ENCODE assay signal across 32 cellular contexts in the genomic region with DNA sequence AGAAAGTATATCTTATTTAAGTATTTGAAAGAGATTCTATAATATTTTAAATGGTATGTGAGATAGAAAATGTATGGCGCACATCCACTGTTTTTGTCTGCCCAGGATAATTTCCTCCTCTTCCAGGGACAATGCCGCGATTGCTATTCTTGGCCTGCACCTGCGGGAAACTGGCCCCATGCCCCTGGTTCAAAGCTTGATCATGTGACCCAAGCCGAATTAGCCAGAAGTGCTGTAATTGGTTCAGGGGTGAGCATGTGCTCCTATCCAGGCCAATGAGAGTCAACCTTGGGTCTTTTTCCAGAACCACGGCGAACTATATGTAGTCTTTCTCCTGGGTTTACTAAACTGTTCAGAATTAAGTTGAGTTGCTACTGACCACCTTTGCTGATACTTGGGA. TPM values are rescaled to one million over a fixed set of nuclear protein-coding genes. Genes with fewer than 3 reads are reported as not detected.
"Had no signal": no experiment of that assay in that cellular context is flagged by ENCODE, and none has a peak within 500 bp of the region (broad histone marks: within the 10 kb centered on the region; RNA-seq: fewer than 3 reads in every experiment).

No MANE protein-coding gene starts in this region.

- H3K27ac ChIP-seq: esophagus squamous epithelium, heart right ventricle, left lung, neutrophil, pancreas, right lobe of liver, thyroid gland, vagina had no signal

- FAIRE-seq: endometrium, islet of Langerhans, pancreas, small intestine had no signal

- H3K36me3 ChIP-seq: esophagus squamous epithelium, heart right ventricle, left lung, neutrophil, pancreas, right lobe of liver, suprapubic skin, thyroid gland, vagina had no signal

- H3K4me1 ChIP-seq: esophagus squamous epithelium, heart right ventricle, left lung, pancreas, right lobe of liver, suprapubic skin, thyroid gland, vagina had no signal

- H3K27me3 ChIP-seq: pancreas, right lobe of liver, suprapubic skin, thyroid gland, vagina had no signal

- H3K27me3 Mint-ChIP-seq: progenitor cell of endocrine pancreas; stimulated activated naive CD8-positive, alpha-beta T cell treated with anti-CD3 and anti-CD28 coated beads, Interleukin-15, amount 100 ng/mL, for 72 hours had no signal

- H3K9me3 Mint-ChIP-seq: effector memory CD8-positive, alpha-beta T cell; naive B cell; natural killer cell treated with Interleukin-12 subunit alpha and Interleukin-12 subunit beta and Interleukin-15 and Interleukin-18, amount 100 ng/mL, for 72 hours; neural crest cell; stimulated activated naive CD8-positive, alpha-beta T cell treated with anti-CD3 and anti-CD28 coated beads, Interleukin-15, amount 100 ng/mL, for 72 hours had no signal

- H3K4me1 Mint-ChIP-seq: naive B cell; neural crest cell; stimulated activated naive CD8-positive, alpha-beta T cell treated with anti-CD3 and anti-CD28 coated beads, Interleukin-15, amount 100 ng/mL, for 72 hours had no signal

- H3K4me3 ChIP-seq: esophagus squamous epithelium, heart right ventricle, left lung, mucosa of descending colon, pancreas, right lobe of liver, suprapubic skin, thyroid gland, vagina had no signal

- H3K4me3 Mint-ChIP-seq: effector memory CD8-positive, alpha-beta T cell; mesothelial cell of epicardium; naive B cell; natural killer cell treated with Interleukin-12 subunit alpha and Interleukin-12 subunit beta and Interleukin-15 and Interleukin-18, amount 100 ng/mL, for 72 hours; neural crest cell; stimulated activated naive CD8-positive, alpha-beta T cell treated with anti-CD3 and anti-CD28 coated beads, Interleukin-15, amount 100 ng/mL, for 72 hours had no signal

- H3K9me3 ChIP-seq: esophagus squamous epithelium, heart right ventricle, left lung, mucosa of descending colon, neutrophil, pancreas, right lobe of liver, suprapubic skin, thyroid gland, vagina had no signal

- H3K36me3 Mint-ChIP-seq: mesothelial cell of epicardium; naive B cell; natural killer cell treated with Interleukin-12 subunit alpha and Interleukin-12 subunit beta and Interleukin-15 and Interleukin-18, amount 100 ng/mL, for 72 hours had no signal

- H3K27ac Mint-ChIP-seq: effector memory CD8-positive, alpha-beta T cell; mesothelial cell of epicardium; natural killer cell treated with Interleukin-12 subunit alpha and Interleukin-12 subunit beta and Interleukin-15 and Interleukin-18, amount 100 ng/mL, for 72 hours; progenitor cell of endocrine pancreas; stimulated activated naive CD8-positive, alpha-beta T cell treated with anti-CD3 and anti-CD28 coated beads, Interleukin-15, amount 100 ng/mL, for 72 hours had no signal

- DNase-seq: dermis blood vessel endothelial cell; effector memory CD8-positive, alpha-beta T cell; erythroblast; esophagus squamous epithelium; foreskin melanocyte; glutamatergic neuron; heart right ventricle; hippocampal formation; left cardiac atrium; left lung; mesenchymal stem cell; mucosa of descending colon; naive B cell; pancreas; right lobe of liver; small intestine; stimulated activated CD4-positive, alpha-beta T cell treated with anti-CD3 and anti-CD28 coated beads, Interleukin-15, amount 100 ng/mL, for 24 hours; stimulated activated CD4-positive, alpha-beta T cell treated with anti-CD3 and anti-CD28 coated beads, Interleukin-4, amount 100 ng/mL, for 1 hour; stimulated activated CD8-positive, alpha-beta memory T cell treated with anti-CD3 and anti-CD28 coated beads, Interleukin-4, amount 100 ng/mL, for 48 hours; stimulated activated naive CD4-positive, alpha-beta T cell; stimulated activated naive CD8-positive, alpha-beta T cell treated with anti-CD3 and anti-CD28 coated beads, Interleukin-15, amount 100 ng/mL, for 72 hours; thyroid gland; trophoblast cell had no signal

- ATAC-seq: effector memory CD8-positive, alpha-beta T cell; heart right ventricle; left cardiac atrium; left lung; mucosa of descending colon; natural killer cell treated with Interleukin-12 subunit alpha and Interleukin-12 subunit beta and Interleukin-15 and Interleukin-18, amount 100 ng/mL, for 72 hours; pancreas; right lobe of liver; stimulated activated naive CD8-positive, alpha-beta T cell treated with anti-CD3 and anti-CD28 coated beads, Interleukin-15, amount 100 ng/mL, for 72 hours had no signal

RNA-seq across cellular contexts. Expression of a gene that starts 38.2 kb away (rescaled TPM):
- total RNA-seq: natural killer cell treated with Interleukin-12 subunit alpha and Interleukin-12 subunit beta and Interleukin-15 and Interleukin-18, amount 100 ng/mL, for 72 hours had no signal
